ENCODE assay signal across 8 cellular contexts in genomic region chr10:87200924-87201323, GRCh38. TPM values are rescaled to one million over a fixed set of nuclear protein-coding genes. Genes with fewer than 3 reads are reported as not detected.
DNase-seq lines count a peak whose midpoint lies in the region; ATAC-seq, FAIRE-seq and TF ChIP-seq lines count a peak whose summit lies in the region.
"Not testable (repeated sequence)": the region's sequence is repeated elsewhere in the genome, so short reads cannot be mapped to it uniquely, and the experiment has no call there.

No MANE protein-coding gene starts in this region.

- not testable (repeated sequence) for TF ChIP-seq POLR2A in GM12891 (IDR thresholded peaks at IDR 0.05; ENCODE audit: low read depth, low read length)

- intact Hi-C loops in upper lobe of right lung (cut with DNase I), result not testable (repeated sequence)

- TF ChIP-seq CTCF in upper lobe of right lung (IDR thresholded peaks at IDR 0.05), result not testable (repeated sequence)

- not testable (repeated sequence) for H3K9me3 ChIP-seq in upper lobe of right lung

- DNase-seq in GM12891 (ENCODE audit: insufficient read length, low spot score); upper lobe of right lung: not testable (repeated sequence)
- DNase-seq in NOMO-1 treated with dmso at 0.1 percent for 144 hours (lab: John Stamatoyannopoulos, UW; ENCODE audit: unreplicated experiment) (peak; percentile 19), activated T-cell treated with anti-CD3 and anti-CD28 coated beads for 24 hours (ENCODE audit: low read depth) (peak; percentile 16), lung microvascular endothelial cell (ENCODE audit: low read depth in 2 of 2) (peak; percentile 70 to 83)

- peak; percentile 72 for FAIRE-seq in GM12891 (lab: Jason Lieb, UNC)

- not testable (repeated sequence) for H3K4me1 ChIP-seq in upper lobe of right lung

- not testable (repeated sequence) for H3K27ac ChIP-seq in upper lobe of right lung

- H3K4me3 ChIP-seq in upper lobe of right lung, result peak overlapping the region; percentile 37

- ATAC-seq in GM21528 (IDR thresholded peaks at IDR 0.05; ENCODE audit: low FRiP score, unreplicated experiment), result peak; percentile 41
- peak; percentile 55 for ATAC-seq in HG03342 (IDR thresholded peaks at IDR 0.05; ENCODE audit: unreplicated experiment)
- peak; percentile 76 for ATAC-seq in esophagus mucosa
- peak; percentile 63 for ATAC-seq in upper lobe of right lung

- not testable (repeated sequence) for H3K36me3 ChIP-seq in upper lobe of right lung

- not testable (repeated sequence) for H3K27me3 ChIP-seq in upper lobe of right lung

RNA-seq across cellular contexts. Expression of gene NUTM2A, which starts 24.3 kb away (rescaled TPM):
- polyA plus RNA-seq in GM12891 (2012; ENCODE audit: low read depth, missing spikeins), result 0.21 TPM
- total RNA-seq in esophagus mucosa (0.40 TPM), lung microvascular endothelial cell (under 0.01 and 0.20 TPM in 2 replicates), upper lobe of right lung (2.9 TPM)
